ENCODE assay signal across 9 cellular contexts in the genomic region with DNA sequence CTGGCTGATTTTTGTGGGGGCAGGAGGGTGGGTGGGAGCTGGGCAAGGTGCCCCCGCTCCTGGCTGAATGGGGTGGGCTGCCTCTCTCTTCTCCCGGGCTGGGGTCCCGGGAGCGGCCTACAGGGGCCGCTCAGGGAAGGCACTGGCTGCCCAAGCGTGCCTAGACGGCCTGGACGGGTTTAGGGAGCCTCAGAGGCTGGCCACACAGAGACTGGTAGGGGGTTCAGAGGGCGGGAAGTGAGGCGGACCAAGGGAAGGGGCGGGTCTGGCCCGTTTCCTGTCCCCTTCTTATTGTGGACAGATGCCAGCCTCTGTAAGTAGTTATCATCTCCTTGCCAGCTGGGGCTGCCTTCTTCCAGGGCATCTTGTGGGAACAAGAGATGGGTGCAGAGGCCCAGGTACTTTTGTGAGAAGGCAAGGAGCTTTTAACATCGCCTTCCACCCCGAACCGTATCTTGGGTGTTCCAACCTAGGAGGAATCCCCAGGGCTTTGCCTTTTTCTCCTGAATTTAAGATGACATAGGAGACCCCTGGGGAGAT. TPM values are rescaled to one million over a fixed set of nuclear protein-coding genes. Genes with fewer than 3 reads are reported as not detected.
DNase-seq lines count a peak whose midpoint lies in the region; ATAC-seq and TF ChIP-seq lines count a peak whose summit lies in the region.
"Had no signal": no experiment of that assay in that cellular context is flagged by ENCODE, and none has a peak within 500 bp of the region (broad histone marks: within the 10 kb centered on the region; RNA-seq: fewer than 3 reads in every experiment).

No MANE protein-coding gene starts in this region.

- no peaks in the 10 kb centered on the region for H3K9me3 ChIP-seq in CD4-positive, alpha-beta memory T cell (ENCODE audit: control insufficient read depth in 1 of 2, low read length in 2 of 2)
- H3K9me3 ChIP-seq in MM.1S (replicated peaks; ENCODE audit: insufficient read depth, low read length) (no peaks in the 10 kb centered on the region), colonic mucosa (no peaks in the 10 kb centered on the region), mesenchymal stem cell (ENCODE audit: control insufficient read depth, low read length) (no peaks in the 10 kb centered on the region)

- H2AK5ac ChIP-seq in mesenchymal stem cell (ENCODE audit: low read length, severe bottlenecking), result no peak overlapping the region

- no peak overlapping the region for H2BK12ac ChIP-seq in mesenchymal stem cell (ENCODE audit: low read length in 2 of 2)

- TF ChIP-seq CTCF in MM.1S (IDR thresholded peaks at IDR 0.05; ENCODE audit: low read length) (no peak), colonic mucosa (IDR thresholded peaks at IDR 0.05) (no peak)

- no peaks in the 10 kb centered on the region for H3K9me2 ChIP-seq in MM.1S (replicated peaks; ENCODE audit: insufficient read depth, low read length)

- peak; percentile 30 for ATAC-seq in GM21367 (IDR thresholded peaks at IDR 0.05; ENCODE audit: unreplicated experiment)

- H3K4me1 ChIP-seq in CD4-positive, alpha-beta memory T cell (ENCODE audit: insufficient read depth, low read length), result peaks cover 18% of the 10 kb centered on the region
- peaks cover 29% of the 10 kb centered on the region for H3K4me1 ChIP-seq in MM.1S (ENCODE audit: low read length)
- no peaks in the 10 kb centered on the region for H3K4me1 ChIP-seq in colonic mucosa
- H3K4me1 ChIP-seq in mesenchymal stem cell (ENCODE audit: control insufficient read depth, insufficient read depth, low read depth, low read length), result peaks cover 11% of the 10 kb centered on the region
- H3K4me1 ChIP-seq in urinary bladder (ENCODE audit: insufficient read depth), result peaks cover 2% of the 10 kb centered on the region

- CTCF ChIA-PET in CD4-positive, alpha-beta memory T cell (lab: Charles Lee; ENCODE audit: partially characterized antibody), result no interaction called here

- peak overlapping the region in 7 of 8 donors; percentile 82 to 95 (median 90) for H3K4me3 Mint-ChIP-seq in CD4-positive, alpha-beta memory T cell

- peak overlapping the region in 2 of 7 donors; percentile 53 to 78 for H3K27ac Mint-ChIP-seq in CD4-positive, alpha-beta memory T cell

- H3K9ac ChIP-seq in MM.1S (ENCODE audit: low read length) (peak overlapping the region; percentile 37; the same call in 1 of the 2 replicates), colonic mucosa (ENCODE audit: low read depth in 2 of 2, low read length in 2 of 2) (peak overlapping the region in 1 of 2 donors; percentile 61), mesenchymal stem cell (ENCODE audit: low read length) (peak overlapping the region; percentile 79)

- no peak overlapping the region for H3K4ac ChIP-seq in mesenchymal stem cell (ENCODE audit: low read depth in 1 of 2, low read length in 2 of 2)

- peaks cover 6 to 21% (median 15%) of the 10 kb centered on the region in 4 donors for H3K4me1 Mint-ChIP-seq in CD4-positive, alpha-beta memory T cell

- no peaks in the 10 kb centered on the region for H4K20me1 ChIP-seq in MM.1S (ENCODE audit: insufficient read depth, low read length)

- H3K23ac ChIP-seq in mesenchymal stem cell (ENCODE audit: low read length in 2 of 2), result no peak overlapping the region

- peak overlapping the region; percentile 47 to 57 for H3K4me3 ChIP-seq in CD4-positive, alpha-beta memory T cell (ENCODE audit: low read length in 2 of 2)
- H3K4me3 ChIP-seq in MM.1S (ENCODE audit: low read length) (peak overlapping the region; percentile 63), colonic mucosa (peak overlapping the region; percentile 39), mesenchymal stem cell (ENCODE audit: insufficient read depth in 1 of 2, low read depth in 1 of 2, low read length in 2 of 2) (peak overlapping the region in 1 of 2 experiments; percentile 83), urinary bladder (ENCODE audit: low read depth, low read length) (peak overlapping the region; percentile 50)

- H3K79me1 ChIP-seq in mesenchymal stem cell (replicated peaks; ENCODE audit: low read length, poor library complexity, severe bottlenecking), result no peaks in the 10 kb centered on the region

- H3K27me3 ChIP-seq in CD4-positive, alpha-beta memory T cell (ENCODE audit: insufficient read depth, low read length), result no peaks in the 10 kb centered on the region
- H3K27me3 ChIP-seq in MM.1S (replicated peaks; ENCODE audit: insufficient read depth, low read length) (peaks cover 23% of the 10 kb centered on the region), colonic mucosa (no peaks in the 10 kb centered on the region), mesenchymal stem cell (ENCODE audit: control insufficient read depth in 1 of 2, insufficient read depth in 1 of 2, low read length in 2 of 2) (peaks cover 18 to 25% of the 10 kb centered on the region in 2 experiments)

- no peak overlapping the region for H4K91ac ChIP-seq in mesenchymal stem cell (ENCODE audit: low read length)

- H2BK120ac ChIP-seq in mesenchymal stem cell (ENCODE audit: low read depth, low read length), result no peak overlapping the region

- no peak for DNase-seq in CD4-positive, alpha-beta memory T cell
- DNase-seq in MM.1S (peak; percentile 27), colonic mucosa (peak; percentile 28), mesenchymal stem cell (peak; percentile 5), NCI-H2107 treated with DMSO at 0.1 percent for 48 hours (lab: John Stamatoyannopoulos, UW; ENCODE audit: unreplicated experiment) (no peak)
- no peak for DNase-seq in effector CD8-positive, alpha-beta T cell (lab: John Stamatoyannopoulos, UW)

- no peaks in the 10 kb centered on the region for H3K36me3 ChIP-seq in CD4-positive, alpha-beta memory T cell (ENCODE audit: insufficient read depth, low read length)
- H3K36me3 ChIP-seq in MM.1S (replicated peaks; ENCODE audit: insufficient read depth, low read length) (no peaks in the 10 kb centered on the region), colonic mucosa (no peaks in the 10 kb centered on the region), mesenchymal stem cell (ENCODE audit: control insufficient read depth in 1 of 2, insufficient read depth in 2 of 2, low read depth in 1 of 2, low read length in 2 of 2) (peaks cover 0 to 11% of the 10 kb centered on the region in 2 experiments), urinary bladder (ENCODE audit: insufficient read depth) (no peaks in the 10 kb centered on the region)

- no peak overlapping the region for H2BK15ac ChIP-seq in mesenchymal stem cell (ENCODE audit: low read depth, poor library complexity, severe bottlenecking)

- H2AFZ ChIP-seq in MM.1S (ENCODE audit: low read length) (peak overlapping the region; percentile 73), mesenchymal stem cell (ENCODE audit: low read depth, low read length) (no peak overlapping the region)

- H3K79me2 ChIP-seq in MM.1S (ENCODE audit: low read length), result no peaks in the 10 kb centered on the region

- H3K36me3 Mint-ChIP-seq in CD4-positive, alpha-beta memory T cell, result peaks cover 0 to 2% of the 10 kb centered on the region in 2 donors

- peaks cover 10 to 14% of the 10 kb centered on the region in 2 donors for H3K27me3 Mint-ChIP-seq in CD4-positive, alpha-beta memory T cell

- POLR2A ChIA-PET in CD4-positive, alpha-beta memory T cell (lab: Charles Lee; ENCODE audit: partially characterized antibody), result no interaction called here

- no peak overlapping the region for H2BK5ac ChIP-seq in mesenchymal stem cell (ENCODE audit: low read depth, low read length, poor library complexity, severe bottlenecking)

- WGBS in mesenchymal stem cell, result 40% methylated on average over 14 of the region's 15 CpGs
- 23% methylated on average over 15 of the region's 15 CpGs for WGBS in urinary bladder

- peaks cover 0 to 2% (median 0%) of the 10 kb centered on the region in 8 donors for H3K9me3 Mint-ChIP-seq in CD4-positive, alpha-beta memory T cell

- no peak overlapping the region for H3K18ac ChIP-seq in mesenchymal stem cell (ENCODE audit: low read depth in 1 of 2, low read length in 2 of 2)

- no peak overlapping the region for H3K14ac ChIP-seq in mesenchymal stem cell (ENCODE audit: low read length in 2 of 2)

- no peak overlapping the region for H3K27ac ChIP-seq in CD4-positive, alpha-beta memory T cell (ENCODE audit: low read depth, low read length)
- no peak overlapping the region for H3K27ac ChIP-seq in MM.1S (ENCODE audit: low read length)
- H3K27ac ChIP-seq in colonic mucosa, result peak overlapping the region; percentile 56
- H3K27ac ChIP-seq in mesenchymal stem cell (ENCODE audit: low read length, poor library complexity, severe bottlenecking), result no peak overlapping the region
- H3K27ac ChIP-seq in urinary bladder (ENCODE audit: low read depth), result peak overlapping the region; percentile 53
- H3K27ac ChIP-seq: HL-60 had no signal

- H4K8ac ChIP-seq in mesenchymal stem cell (ENCODE audit: low read length), result peak overlapping the region; percentile 30

- intact Hi-C loops in CD4-positive, alpha-beta memory T cell (cut with micrococcal nuclease), result no loop called here
- intact Hi-C loops in colonic mucosa (cut with DNase I), result no loop called here

- H3K4me2 ChIP-seq in MM.1S (ENCODE audit: low read depth, low read length) (peak overlapping the region; percentile 88), mesenchymal stem cell (ENCODE audit: low read length, poor library complexity, severe bottlenecking) (no peak overlapping the region)

- H3F3A ChIP-seq in MM.1S (ENCODE audit: insufficient read depth, low read length), result peaks cover 9% of the 10 kb centered on the region; the same call in 1 of the 2 replicates

RNA-seq across cellular contexts. Expression of gene CD40, which starts 0.4 kb away (rescaled TPM):
- 1 to 10 TPM; 2.5 to 2.9 TPM for total RNA-seq in CD4-positive, alpha-beta memory T cell
- 1 to 10 TPM; 3.1 to 3.7 TPM for polyA plus RNA-seq in CD4-positive, alpha-beta memory T cell
- total RNA-seq in colonic mucosa (1 to 10 TPM; 2.8 to 4.4 TPM), urinary bladder (3.1 TPM)
- 4.9 TPM for polyA plus RNA-seq in mesenchymal stem cell (2013, experiment 1 of 2)
- 4.7 TPM for polyA plus RNA-seq in mesenchymal stem cell (2013, experiment 2 of 2)
- 21.3 TPM for polyA plus RNA-seq in urinary bladder

RNA-seq across cellular contexts. Expression of gene NCOA5, which starts 28.8 kb away (rescaled TPM):
- total RNA-seq in CD4-positive, alpha-beta memory T cell, result 10 to 100 TPM; 37.8 to 47.2 TPM
- polyA plus RNA-seq in CD4-positive, alpha-beta memory T cell, result 10 to 100 TPM; 12.8 to 39.4 TPM
- 10 to 100 TPM; 20.4 to 32.1 TPM for total RNA-seq in colonic mucosa
- polyA plus RNA-seq in mesenchymal stem cell (2013, experiment 1 of 2), result 13.9 TPM
- 13.6 TPM for polyA plus RNA-seq in mesenchymal stem cell (2013, experiment 2 of 2)
- total RNA-seq in urinary bladder, result 13.2 TPM
- polyA plus RNA-seq in urinary bladder, result 21.9 TPM

Comparison
In these comparisons a context has a peak if more than half of its experiments do, and no peak if none do; other contexts are left out.
1. DNase-seq: peak in MM.1S (single experiment), colonic mucosa (single experiment) and mesenchymal stem cell (single experiment); none in CD4-positive, alpha-beta memory T cell (0 of 5), effector CD8-positive, alpha-beta T cell (single experiment) and NCI-H2107 treated with DMSO at 0.1 percent for 48 hours (single experiment).
2. H3K27ac ChIP-seq: peak in colonic mucosa (single experiment) and urinary bladder (single experiment); none in CD4-positive, alpha-beta memory T cell (single experiment), MM.1S (single experiment) and mesenchymal stem cell (single experiment).